23 cellular contexts compared by ENCODE assay signal in the genomic region with DNA sequence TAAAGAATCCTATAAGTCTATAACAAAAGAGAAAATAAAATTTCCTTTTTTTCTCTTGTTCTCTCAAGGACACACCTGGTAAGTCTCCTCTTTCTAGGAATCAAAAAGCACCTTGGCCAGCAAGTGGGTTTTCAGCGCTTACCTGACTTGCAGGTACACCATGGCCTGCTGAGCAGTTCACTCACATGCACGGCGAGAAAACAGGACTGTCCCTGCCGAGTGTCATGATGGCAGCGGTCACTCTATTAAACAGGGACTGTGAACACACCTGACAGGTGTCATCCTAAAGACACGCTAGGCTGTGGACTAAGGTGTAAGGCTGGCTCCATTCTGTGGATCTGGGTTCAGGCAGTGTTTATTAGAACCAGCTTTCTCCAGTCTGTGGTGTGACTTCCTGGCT.
"Had no signal": no experiment of that assay in that cellular context is flagged by ENCODE, and none has a peak within 500 bp of the region (broad histone marks: within the 10 kb centered on the region; RNA-seq: fewer than 3 reads in every experiment).

No MANE protein-coding gene starts in this region.

- H3K4me1 Mint-ChIP-seq: activated naive CD8-positive, alpha-beta T cell treated with anti-CD3 and anti-CD28 coated beads, Interleukin-2, amount 50 U/mL, for 24 hours; WTC11 had no signal

- H3K27ac Mint-ChIP-seq: activated naive CD4-positive, alpha-beta T cell treated with anti-CD3 and anti-CD28 coated beads, Interleukin-2, amount 50 U/mL, for 72 hours; activated naive CD8-positive, alpha-beta T cell treated with anti-CD3 and anti-CD28 coated beads, Interleukin-2, amount 50 U/mL, for 24 hours; T-helper 1 cell treated with Interleukin-12 subunit alpha and Interleukin-12 subunit beta and Interleukin-4 antibody, amounts not matched to agents 30 μg/mL and 1 μg/mL, for 36 hours; WTC11 had no signal

- H3K36me3 Mint-ChIP-seq: activated naive CD4-positive, alpha-beta T cell treated with anti-CD3 and anti-CD28 coated beads, Interleukin-2, amount 50 U/mL, for 72 hours had no signal

- DNase-seq: activated CD4-positive, alpha-beta T cell treated with anti-CD3 and anti-CD28 coated beads for 48 hours; activated CD4-positive, alpha-beta T cell treated with anti-CD3 and anti-CD28 coated beads, Interleukin-2, amount 50 U/mL, for 48 hours; activated CD4-positive, CD25-positive, alpha-beta regulatory T cell treated with anti-CD3 and anti-CD28 coated beads, Interleukin-2, amount 50 U/mL, for 72 hours; activated naive CD4-positive, alpha-beta T cell treated with Interleukin-2 at 50 U/mL for 16 hours; activated naive CD8-positive, alpha-beta T cell treated with anti-CD3 and anti-CD28 coated beads, Interleukin-2, amount 50 U/mL, for 24 hours; activated T-cell treated with anti-CD3 and anti-CD28 coated beads, Interleukin-2, amount 50 U/mL, for 1 hour; amniotic stem cell; body of pancreas; central memory CD4-positive, alpha-beta T cell; Kasumi-1; KBM-7; NCI-H1048; NCI-H146; NCI-H187 treated with DMSO at 0.1 percent for 48 hours; NCI-H2081 treated with DMSO at 0.1 percent for 48 hours; NCI-H446; NCI-H524; PC-3; SHP77 treated with DMSO at 0.1 percent for 48 hours had no signal

- H3K4me3 Mint-ChIP-seq: activated naive CD8-positive, alpha-beta T cell treated with anti-CD3 and anti-CD28 coated beads, Interleukin-2, amount 50 U/mL, for 24 hours; T-helper 1 cell treated with Interleukin-12 subunit alpha and Interleukin-12 subunit beta and Interleukin-4 antibody, amounts not matched to agents 30 μg/mL and 1 μg/mL, for 36 hours; WTC11 had no signal

- H3K4me3 ChIP-seq: ascending aorta, body of pancreas had no signal

- H3K27me3 ChIP-seq: ascending aorta had no signal

- H3K27ac ChIP-seq: ascending aorta, body of pancreas had no signal

- ATAC-seq: activated naive CD4-positive, alpha-beta T cell treated with anti-CD3 and anti-CD28 coated beads, Interleukin-2, amount 50 U/mL, for 72 hours; activated naive CD8-positive, alpha-beta T cell treated with anti-CD3 and anti-CD28 coated beads, Interleukin-2, amount 50 U/mL, for 24 hours; body of pancreas; PC-3 had no signal
